13 cellular contexts compared by ENCODE assay signal in the genomic region with DNA sequence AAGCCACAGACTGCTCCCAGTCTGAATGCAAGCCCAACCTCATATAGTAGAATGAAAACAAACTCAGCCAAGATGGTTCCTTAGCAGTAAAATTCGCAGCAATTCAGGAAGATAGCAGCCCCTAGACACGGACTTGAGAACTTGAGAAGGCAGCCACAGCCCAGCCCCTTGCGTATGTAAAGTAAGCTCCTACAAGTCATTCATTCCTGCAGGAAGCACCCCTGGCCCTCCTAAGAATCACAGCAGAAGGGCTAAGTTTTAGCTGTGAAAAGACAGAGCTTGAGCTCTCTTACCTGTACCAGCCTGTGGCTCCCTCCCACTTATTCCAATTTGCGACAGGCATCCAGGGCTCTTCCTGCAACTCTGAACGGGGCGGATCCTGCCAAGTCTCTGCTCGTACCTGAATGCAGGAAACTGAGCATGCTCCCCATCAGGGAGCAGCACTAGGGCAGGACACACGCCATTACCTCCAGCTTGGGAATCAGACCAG.
DNase-seq lines count a peak whose midpoint lies in the region; ATAC-seq and TF ChIP-seq lines count a peak whose summit lies in the region.
"Had no signal": no experiment of that assay in that cellular context is flagged by ENCODE, and none has a peak within 500 bp of the region (broad histone marks: within the 10 kb centered on the region; RNA-seq: fewer than 3 reads in every experiment).

No MANE protein-coding gene starts in this region.

- H3K4me1 ChIP-seq in RWPE2 (ENCODE audit: insufficient read depth, poor library complexity, severe bottlenecking), result peaks cover 17% of the 10 kb centered on the region
- peaks cover 18% of the 10 kb centered on the region for H3K4me1 ChIP-seq in hepatocyte (ENCODE audit: insufficient read depth)
- H3K4me1 ChIP-seq in neural progenitor cell, result peaks cover 19% of the 10 kb centered on the region
- H3K4me1 ChIP-seq: testis had no signal

- no peaks in the 10 kb centered on the region for H3K36me3 Mint-ChIP-seq in neural progenitor cell

- H3K9me3 ChIP-seq in RWPE2 (ENCODE audit: severe bottlenecking) (peaks cover 2% of the 10 kb centered on the region), hepatocyte (ENCODE audit: low read depth) (no peaks in the 10 kb centered on the region), neural progenitor cell (ENCODE audit: low read depth) (no peaks in the 10 kb centered on the region)
- H3K9me3 ChIP-seq: lower lobe of right lung, testis had no signal

- H3K27me3 Mint-ChIP-seq in neural progenitor cell (ENCODE audit: insufficient read depth, low read depth), result no peaks in the 10 kb centered on the region

- H3K4me2 ChIP-seq in hepatocyte, result peak overlapping the region; percentile 68
- H3K4me2 ChIP-seq in neural progenitor cell, result peak overlapping the region; percentile 60

- peak; percentile 93 for ATAC-seq in RWPE2 (ENCODE audit: low read depth)
- ATAC-seq in HG03520 (IDR thresholded peaks at IDR 0.05; ENCODE audit: unreplicated experiment), result no peak
- ATAC-seq in GM18909 (IDR thresholded peaks at IDR 0.05; ENCODE audit: poor library complexity, unreplicated experiment), result no peak

- H3K4me3 Mint-ChIP-seq in neural progenitor cell, result peak overlapping the region; percentile 57

- H3K4me1 Mint-ChIP-seq in neural progenitor cell, result peaks cover 17% of the 10 kb centered on the region

- peaks cover 16% of the 10 kb centered on the region for H3F3A ChIP-seq in neural progenitor cell (ENCODE audit: low read depth)

- H3K36me3 ChIP-seq in RWPE2 (ENCODE audit: low read depth), result peaks cover 4% of the 10 kb centered on the region; the same call in 1 of the 2 replicates
- H3K36me3 ChIP-seq in hepatocyte (replicated peaks; ENCODE audit: insufficient read depth, low read depth), result no peaks in the 10 kb centered on the region
- H3K36me3 ChIP-seq in neural progenitor cell, result no peaks in the 10 kb centered on the region
- H3K36me3 ChIP-seq: brain microvascular endothelial cell, lower lobe of right lung had no signal

- H3K9me3 Mint-ChIP-seq in neural progenitor cell, result no peaks in the 10 kb centered on the region

- WGBS in hepatocyte (ENCODE audit: low lambda C conversion rate, missing lambda C conversion rate), result 17% methylated on average over 8 of the region's 8 CpGs

- H3K9me2 ChIP-seq in hepatocyte (replicated peaks; ENCODE audit: insufficient read depth), result no peaks in the 10 kb centered on the region

- H3K27ac ChIP-seq in RWPE2 (ENCODE audit: poor library complexity, severe bottlenecking) (peak overlapping the region; percentile 50), hepatocyte (peak overlapping the region; percentile 68), neural progenitor cell (no peak overlapping the region)
- H3K27ac ChIP-seq: brain microvascular endothelial cell, lower lobe of right lung, testis had no signal

- DNase-seq in GM12865 (ENCODE audit: low read depth) (peak; percentile 4), RWPE2 (ENCODE audit: low spot score) (peak; percentile 63), hepatocyte (ENCODE audit: low spot score) (peak; percentile 57), neural progenitor cell (ENCODE audit: low spot score) (peak; percentile 50), NCI-H524 (lab: John Stamatoyannopoulos, UW) (no peak)
- no peak for DNase-seq in stimulated activated CD4-positive, alpha-beta T cell treated with anti-CD3 and anti-CD28 coated beads, Interleukin-15, amount 100 ng/mL, for 24 hours
- DNase-seq: brain microvascular endothelial cell, KG1, lower lobe of right lung, NCI-H2227 treated with DMSO at 0.1 percent for 48 hours, testis had no signal

- TF ChIP-seq CTCF in GM12865 (IDR thresholded peaks at IDR 0.05; ENCODE audit: insufficient read depth, low read depth, low read length, missing control alignments), result no peak
- TF ChIP-seq CTCF in RWPE2 (IDR thresholded peaks at IDR 0.05; ENCODE audit: poor library complexity, severe bottlenecking), result no peak
- TF ChIP-seq CTCF in hepatocyte (IDR thresholded peaks at IDR 0.05; ENCODE audit: poor library complexity), result no peak
- TF ChIP-seq CTCF in neural progenitor cell (IDR thresholded peaks at IDR 0.05), result no peak

- no peaks in the 10 kb centered on the region for H3K27me3 ChIP-seq in RWPE2 (ENCODE audit: insufficient read depth, poor library complexity, severe bottlenecking)
- no peaks in the 10 kb centered on the region for H3K27me3 ChIP-seq in hepatocyte
- H3K27me3 ChIP-seq in neural progenitor cell, result no peaks in the 10 kb centered on the region
- H3K27me3 ChIP-seq: brain microvascular endothelial cell, testis had no signal

- peak overlapping the region; percentile 20 for H2AFZ ChIP-seq in hepatocyte
- H2AFZ ChIP-seq in neural progenitor cell (replicated peaks), result no peak overlapping the region

- no peak overlapping the region for H3K9ac ChIP-seq in neural progenitor cell

- H4K20me1 ChIP-seq in hepatocyte (ENCODE audit: insufficient read depth, poor library complexity, severe bottlenecking) (no peaks in the 10 kb centered on the region), neural progenitor cell (ENCODE audit: low read depth) (peaks cover 17% of the 10 kb centered on the region)

- peaks cover 80% of the 10 kb centered on the region for H3K79me2 ChIP-seq in hepatocyte
- peaks cover 43% of the 10 kb centered on the region for H3K79me2 ChIP-seq in neural progenitor cell (ENCODE audit: low read depth)

- no peak overlapping the region for H3K4me3 ChIP-seq in GM12865 (ENCODE audit: low read depth, low read length)
- peak overlapping the region; percentile 18 for H3K4me3 ChIP-seq in RWPE2 (ENCODE audit: severe bottlenecking)
- peak overlapping the region; percentile 0 for H3K4me3 ChIP-seq in hepatocyte
- H3K4me3 ChIP-seq in neural progenitor cell, result peak overlapping the region; percentile 19
- H3K4me3 ChIP-seq: lower lobe of right lung, testis had no signal

- H3K27ac Mint-ChIP-seq in neural progenitor cell, result peak overlapping the region; percentile 8

Comparison
In these comparisons a context has a peak if more than half of its experiments do, and no peak if none do; other contexts are left out.
1. DNase-seq: peak in GM12865 (single experiment), RWPE2 (single experiment), hepatocyte (single experiment) and neural progenitor cell (single experiment); none in stimulated activated CD4-positive, alpha-beta T cell treated with anti-CD3 and anti-CD28 coated beads, Interleukin-15, amount 100 ng/mL, for 24 hours (single experiment) and NCI-H524 (0 of 2).